ENCODE assay signal across 8 cellular contexts in the genomic region with DNA sequence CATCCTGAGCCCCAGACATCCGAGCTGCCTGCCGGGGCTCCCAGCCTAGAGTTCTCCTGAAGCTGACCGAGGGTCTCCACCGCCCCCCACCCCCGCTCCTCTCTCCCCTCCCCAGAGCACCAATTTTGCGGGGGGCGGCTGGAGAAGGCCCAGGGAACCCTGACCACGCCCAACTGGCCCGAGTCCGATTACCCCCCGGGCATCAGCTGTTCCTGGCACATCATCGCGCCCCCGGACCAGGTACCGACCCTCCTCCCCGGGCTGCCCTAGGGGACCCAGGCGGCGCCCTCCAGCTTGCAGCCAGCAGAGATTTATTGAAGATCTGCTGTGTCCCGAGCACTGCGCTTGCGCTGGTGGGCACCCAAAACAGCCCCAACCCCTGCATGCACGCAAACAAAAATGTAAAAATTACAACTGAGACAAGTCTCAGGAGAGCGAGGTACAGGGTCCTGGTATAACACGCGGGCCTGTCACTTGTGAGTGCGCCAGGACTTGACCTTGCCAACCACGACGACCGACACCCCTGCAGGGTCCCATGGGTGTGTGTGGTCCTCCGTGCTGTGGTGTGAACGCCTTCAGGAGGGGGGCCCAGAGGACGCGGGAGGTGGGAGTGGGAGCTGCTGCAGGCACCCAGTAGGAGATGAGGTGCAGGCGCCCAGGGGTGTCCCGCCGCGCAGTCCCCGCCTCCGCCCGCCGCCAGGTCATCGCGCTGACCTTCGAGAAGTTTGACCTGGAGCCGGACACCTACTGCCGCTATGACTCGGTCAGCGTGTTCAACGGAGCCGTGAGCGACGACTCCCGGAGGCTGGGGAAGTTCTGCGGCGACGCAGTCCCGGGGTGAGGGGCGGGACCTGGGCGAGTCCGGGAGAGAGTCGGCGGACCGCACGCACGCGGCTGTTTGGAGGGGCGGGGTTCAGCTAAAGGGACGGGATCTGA. TPM values are rescaled to one million over a fixed set of nuclear protein-coding genes. Genes with fewer than 3 reads are reported as not detected.
DNase-seq lines count a peak whose midpoint lies in the region; ATAC-seq, FAIRE-seq and TF ChIP-seq lines count a peak whose summit lies in the region.

No MANE protein-coding gene starts in this region.

- H3K36me3 ChIP-seq in K562 (ENCODE audit: control insufficient read depth, insufficient read depth, low read length) (no peaks in the 10 kb centered on the region), stomach (no peaks in the 10 kb centered on the region)

- TF ChIP-seq CTCF in CD14-positive monocyte (IDR thresholded peaks at IDR 0.05) = no peak
- TF ChIP-seq CTCF in K562 (IDR thresholded peaks at IDR 0.05 in 2 of 3, conservative IDR thresholded peaks at IDR 0.05 in 1 of 3; ENCODE audit: insufficient read depth in 2 of 3, low read depth in 1 of 3, low read length in 3 of 3) = 0 out of 6 replicates have a peak, but pooled peaks of 1 of the 3 experiments have one; percentile 18
- no peak for TF ChIP-seq CTCF in stomach (IDR thresholded peaks at IDR 0.05)
- no peak for TF ChIP-seq CTCF in GM13977 (IDR thresholded peaks at IDR 0.05; ENCODE audit: extremely low read depth, insufficient read depth, missing control alignments)

- in situ Hi-C loops in K562 (cut with MboI) = no loop called here
- in situ Hi-C loops in GM13977 (cut with MboI; ENCODE audit: low pct_unique_long_range_greater_than_20kb, low sequenced_read_pairs, unreplicated experiment) = no loop called here

- TF ChIP-seq POLR2A in K562 (conservative IDR thresholded peaks at IDR 0.05) = no peak
- TF ChIP-seq POLR2A in stomach (IDR thresholded peaks at IDR 0.05) = no peak

- intact Hi-C loops in CD14-positive monocyte (cut with micrococcal nuclease) (loop anchor here in 1 of 2 donors (2.0 kb wide), 1 partner anchor 86 kb away; no protein-coding TSS in a partner anchor), K562 (cut with micrococcal nuclease) (loop anchor here (2.0 kb wide), 2 partner anchors 68 to 88 kb away; partner anchors contain the start of gene GNB2), stomach (cut with DNase I; ENCODE audit: low total_unique reads) (no loop called here)

- BruUV-seq in K562 (replicated peaks; lab: Mats Ljungman, UMichigan) = TSS peak; percentile 47

- no peaks in the 10 kb centered on the region for H4K20me1 ChIP-seq in K562 (replicated peaks; ENCODE audit: control insufficient read depth, insufficient read depth, low read length)

- CTCF ChIA-PET in K562 (lab: Yijun Ruan, JAX; ENCODE audit: low intra/inter-chr PET ratio) = interaction anchor here (0.5 to 1.0 kb wide), 5 partner anchors 46 to 245 kb away, joined by 3 to 8 read pairs (median 3); no protein-coding TSS in a partner anchor

- peaks cover 0 to 5% (median 0%) of the 10 kb centered on the region in 7 donors for H3K9me3 Mint-ChIP-seq in CD14-positive monocyte

- POLR2A ChIA-PET in K562 (lab: Yijun Ruan, JAX) = interaction anchor here (0.6 to 1.6 kb wide), 4 partner anchors 19 to 154 kb away, joined by 3 to 8 read pairs (median 3); partner anchors contain the start of genes FBXO24 and LRCH4

- FAIRE-seq in K562 (lab: Jason Lieb, UNC) = peak; percentile 67

- peak overlapping the region; percentile 89 for H3K4me2 ChIP-seq in K562 (ENCODE audit: insufficient read depth, low read length)

- peak overlapping the region in 4 of 7 donors; percentile 15 to 80 (median 40) for H3K27ac Mint-ChIP-seq in CD14-positive monocyte

- H3K9ac ChIP-seq in K562 (ENCODE audit: insufficient read depth in 1 of 2, low read depth in 2 of 2, low read length in 2 of 2) = peak overlapping the region; percentile 42 to 90; a peak in 3 of 4 replicates

- peaks cover 5% of the 10 kb centered on the region; the same call in 1 of the 3 replicates for H3K79me2 ChIP-seq in K562 (ENCODE audit: control insufficient read depth, insufficient read depth, low read length)

- no peak for TF ChIP-seq RAD21 in K562 (CRISPR knock-in tag; conservative IDR thresholded peaks at IDR 0.05 in 1 of 2, IDR thresholded peaks at IDR 0.05 in 1 of 2)

- peak; percentile 41 for ATAC-seq in K562
- no peak for ATAC-seq in HG03521 (IDR thresholded peaks at IDR 0.05; ENCODE audit: unreplicated experiment)
- ATAC-seq in GM21367 (IDR thresholded peaks at IDR 0.05; ENCODE audit: unreplicated experiment) = no peak

- DNase-seq in CD14-positive monocyte (ENCODE audit: low spot score) (peak; percentile 69), NCI-H69 (lab: John Stamatoyannopoulos, UW) (peak; percentile 34), K562 (ENCODE audit: extremely low read depth in 1 of 4, low spot score in 3 of 4) (peak; percentile 72 to 82 (median 75)), left kidney (ENCODE audit: low read depth, low spot score) (peak; percentile 65), stomach (peak; percentile 68), GM13977 (ENCODE audit: low spot score) (no peak)

- no peak for TF ChIP-seq EP300 in K562 (IDR thresholded peaks at IDR 0.05; ENCODE audit: low read length)
- no peak for TF ChIP-seq EP300 in stomach (IDR thresholded peaks at IDR 0.05)

- 15% methylated on average over 59 of the region's 68 CpGs for WGBS in K562 (ENCODE audit: insufficient coverage, low coverage, missing lambda C conversion rate)
- 5 to 23% (median 12%) methylated on average over 24 to 68 of the region's 68 CpGs for WGBS in stomach, 5 donors

- H3K4me1 Mint-ChIP-seq in CD14-positive monocyte = peaks cover 21% of the 10 kb centered on the region

- peak overlapping the region; percentile 77 to 87 for H3K4me3 Mint-ChIP-seq in CD14-positive monocyte

- peak overlapping the region; percentile 86 for H2AFZ ChIP-seq in K562 (ENCODE audit: low read depth, low read length)

- H3K36me3 Mint-ChIP-seq in CD14-positive monocyte = peaks cover 0 to 4% of the 10 kb centered on the region in 2 donors

- H3K27ac ChIP-seq in K562 (ENCODE audit: extremely low read depth, low read depth, low read length) (peak overlapping the region; percentile 48; the same call in 2 of the 3 replicates), stomach (peak overlapping the region; percentile 71 to 89 (median 83))

- no peaks in the 10 kb centered on the region for H3K9me3 ChIP-seq in K562 (replicated peaks; ENCODE audit: control insufficient read depth, insufficient read depth, low read depth, low read length)
- H3K9me3 ChIP-seq in stomach = no peaks in the 10 kb centered on the region

- H3K9me1 ChIP-seq in K562 (ENCODE audit: control insufficient read depth, insufficient read depth, low read length) = peaks cover 5% of the 10 kb centered on the region

- peaks cover 35 to 59% of the 10 kb centered on the region in 2 experiments for H3K4me1 ChIP-seq in K562 (replicated peaks in 1 of 2; ENCODE audit: control insufficient read depth in 2 of 2, insufficient read depth in 2 of 2, low read length in 2 of 2)
- H3K4me1 ChIP-seq in stomach = peaks cover 23 to 42% (median 36%) of the 10 kb centered on the region in 4 donors

- H3K27me3 Mint-ChIP-seq in CD14-positive monocyte (ENCODE audit: low read depth in 3 of 3) = peaks cover 17 to 45% (median 44%) of the 10 kb centered on the region in 3 donors

- peak overlapping the region; percentile 58 for H3K4me3 ChIP-seq in K562
- peak overlapping the region; percentile 61 to 86 (median 76) for H3K4me3 ChIP-seq in stomach

- H3K27me3 ChIP-seq in K562 (ENCODE audit: control insufficient read depth in 2 of 2, insufficient read depth in 2 of 2, low read length in 2 of 2) = no peaks in the 10 kb centered on the region
- H3K27me3 ChIP-seq in stomach = peaks cover 0 to 3% (median 0%) of the 10 kb centered on the region in 3 donors

RNA-seq across cellular contexts. Expression of gene PCOLCE, which starts 3.1 kb away (rescaled TPM):
- under 1 TPM; 0.18 to 0.58 TPM for polyA plus RNA-seq in CD14-positive monocyte
- total RNA-seq in K562 (2011; cell fraction: chromatin; rRNA removed; ENCODE audit: low replicate concordance) = 11.5 and 28.7 TPM in 2 replicates
- total RNA-seq in K562 (2011; cell fraction: nucleolus; rRNA removed) = 29.5 and 34.2 TPM in 2 replicates
- total RNA-seq in K562 (2011; cell fraction: nucleoplasm; rRNA removed) = 23.0 and 24.9 TPM in 2 replicates
- 13.5 and 14.1 TPM in 2 replicates for total RNA-seq in K562 (2014; rRNA removed)
- total RNA-seq in K562 (2014; rRNA removed; fragmentation: Illumina TruSeq; extraction: Trizol) = 3.8 and 4.5 TPM in 2 replicates
- 8.9 and 10.0 TPM in 2 replicates for total RNA-seq in K562 (2015; rRNA removed; fragmentation: Illumina TruSeq; extraction: Trizol)
- total RNA-seq in K562 (2021) = 32.4 and 33.9 TPM in 2 replicates
- polyA plus RNA-seq in K562 (2011; rRNA removed) = 5.0 and 11.8 TPM in 2 replicates
- 9.0 and 11.0 TPM in 2 replicates for polyA plus RNA-seq in K562 (2011; cell fraction: cytosol; rRNA removed)
- 59.3 and 94.1 TPM in 2 replicates for polyA plus RNA-seq in K562 (2011; cell fraction: nucleus; rRNA removed)
- polyA plus RNA-seq in K562 (2012) = 21.8 and 34.6 TPM in 2 replicates
- polyA plus RNA-seq in K562 (2014; fragmentation: Illumina TruSeq; extraction: Trizol) = 30.4 and 31.8 TPM in 2 replicates
- polyA plus RNA-seq in K562 (2014; fragmentation: Nextera tagmentation; extraction: Ambion mirVana) = 1 to 10 TPM; 5.2 to 5.4 TPM
- 28.0 and 28.6 TPM in 2 replicates for polyA plus RNA-seq in K562 (2014; rRNA removed)
- polyA minus RNA-seq in K562 (2011; rRNA and poly(A)+ RNA removed) = 1.6 and 2.0 TPM in 2 replicates
- 5.7 and 10.1 TPM in 2 replicates for polyA minus RNA-seq in K562 (2011; cell fraction: cytosol; rRNA and poly(A)+ RNA removed)
- 7.3 and 10.7 TPM in 2 replicates for polyA minus RNA-seq in K562 (2011; cell fraction: nucleus; rRNA and poly(A)+ RNA removed)
- total RNA-seq in stomach = 100 to 1,000 TPM in 1 of 5 donors, 10 to 100 TPM in 4; 15.8 to 129 (median 37.8) TPM
- polyA plus RNA-seq in stomach = 10 to 100 TPM; 15.6 to 25.0 (median 18.6) TPM

RNA-seq across cellular contexts. Expression of gene MOSPD3, which starts 7.1 kb away (rescaled TPM):
- polyA plus RNA-seq in CD14-positive monocyte (10 to 100 TPM; 12.7 to 13.3 TPM), K562 (2011; rRNA removed) (9.1 and 18.6 TPM in 2 replicates), K562 (2014; fragmentation: Illumina TruSeq; extraction: Trizol) (15.3 and 27.4 TPM in 2 replicates), K562 (2014; fragmentation: Nextera tagmentation; extraction: Ambion mirVana) (1 to 10 TPM; 1.4 to 2.6 TPM), K562 (2014; rRNA removed) (14.1 and 15.0 TPM in 2 replicates), stomach (10 to 100 TPM; 20.4 to 30.7 (median 29.1) TPM)
- total RNA-seq in K562 (2011; cell fraction: chromatin; rRNA removed; ENCODE audit: low replicate concordance) = 7.4 and 17.6 TPM in 2 replicates
- 17.5 and 20.3 TPM in 2 replicates for total RNA-seq in K562 (2011; cell fraction: nucleolus; rRNA removed)
- 13.9 and 15.0 TPM in 2 replicates for total RNA-seq in K562 (2011; cell fraction: nucleoplasm; rRNA removed)
- total RNA-seq in K562 (2014; rRNA removed) (7.3 and 18.3 TPM in 2 replicates), K562 (2014; rRNA removed; fragmentation: Illumina TruSeq; extraction: Trizol) (3.4 and 4.3 TPM in 2 replicates), K562 (2015; rRNA removed; fragmentation: Illumina TruSeq; extraction: Trizol) (5.8 and 6.9 TPM in 2 replicates), K562 (2021) (29.0 and 32.1 TPM in 2 replicates), stomach (10 to 100 TPM in 2 of 5 donors, 1 to 10 TPM in 2, not detected in 1; 4.0 to 21.1 (median 9.8) TPM)
- polyA plus RNA-seq in K562 (2011; cell fraction: cytosol; rRNA removed) = 8.8 and 23.5 TPM in 2 replicates
- polyA plus RNA-seq in K562 (2011; cell fraction: nucleus; rRNA removed) = 23.6 and 37.0 TPM in 2 replicates
- polyA plus RNA-seq in K562 (2012) = 26.6 and 27.6 TPM in 2 replicates
- 2.5 and 3.4 TPM in 2 replicates for polyA minus RNA-seq in K562 (2011; rRNA and poly(A)+ RNA removed)
- 5.8 and 6.3 TPM in 2 replicates for polyA minus RNA-seq in K562 (2011; cell fraction: cytosol; rRNA and poly(A)+ RNA removed)
- 8.1 and 8.6 TPM in 2 replicates for polyA minus RNA-seq in K562 (2011; cell fraction: nucleus; rRNA and poly(A)+ RNA removed)

RNA-seq across cellular contexts. Expression of gene FBXO24, which starts 19.1 kb away (rescaled TPM):
- polyA plus RNA-seq in CD14-positive monocyte = under 1 TPM; 0.42 to 0.69 TPM
- 1.5 and 2.7 TPM in 2 replicates for total RNA-seq in K562 (2011; cell fraction: chromatin; rRNA removed; ENCODE audit: low replicate concordance)
- total RNA-seq in K562 (2011; cell fraction: nucleolus; rRNA removed) = 1.6 and 2.0 TPM in 2 replicates
- total RNA-seq in K562 (2011; cell fraction: nucleoplasm; rRNA removed) = 1.1 and 2.1 TPM in 2 replicates
- 0.50 and 1.4 TPM in 2 replicates for total RNA-seq in K562 (2014; rRNA removed)
- total RNA-seq in K562 (2014; rRNA removed; fragmentation: Illumina TruSeq; extraction: Trizol) = 0.10 and 0.33 TPM in 2 replicates
- 0.49 and 0.51 TPM in 2 replicates for total RNA-seq in K562 (2015; rRNA removed; fragmentation: Illumina TruSeq; extraction: Trizol)
- 0.94 and 0.95 TPM in 2 replicates for total RNA-seq in K562 (2021)
- polyA plus RNA-seq in K562 (2011; rRNA removed) = 0.50 and 0.57 TPM in 2 replicates
- 0.86 and 1.00 TPM in 2 replicates for polyA plus RNA-seq in K562 (2011; cell fraction: cytosol; rRNA removed)
- 2.1 and 3.5 TPM in 2 replicates for polyA plus RNA-seq in K562 (2011; cell fraction: nucleus; rRNA removed)
- polyA plus RNA-seq in K562 (2012) = 0.52 and 1.0 TPM in 2 replicates
- 0.42 and 0.80 TPM in 2 replicates for polyA plus RNA-seq in K562 (2014; fragmentation: Illumina TruSeq; extraction: Trizol)
- under 1 TPM; 0.17 to 0.27 TPM for polyA plus RNA-seq in K562 (2014; fragmentation: Nextera tagmentation; extraction: Ambion mirVana)
- 0.73 and 1.3 TPM in 2 replicates for polyA plus RNA-seq in K562 (2014; rRNA removed)
- 0.51 and 0.84 TPM in 2 replicates for polyA minus RNA-seq in K562 (2011; rRNA and poly(A)+ RNA removed)
- polyA minus RNA-seq in K562 (2011; cell fraction: cytosol; rRNA and poly(A)+ RNA removed) = 0.67 TPM in 1 of 2 replicates, not detected in the other
- polyA minus RNA-seq in K562 (2011; cell fraction: nucleus; rRNA and poly(A)+ RNA removed) = 0.67 and 0.78 TPM in 2 replicates
- under 1 TPM in 3 of 5 donors, not detected in 2; 0.37 to 0.45 (median 0.43) TPM for total RNA-seq in stomach
- polyA plus RNA-seq in stomach = under 1 TPM in 2 of 3 donors, not detected in 1; 0.44 to 0.88 TPM

RNA-seq across cellular contexts. Expression of gene LRCH4, which starts 19.3 kb away (rescaled TPM):
- 100 to 1,000 TPM; 132 to 134 TPM for polyA plus RNA-seq in CD14-positive monocyte
- total RNA-seq in K562 (2011; cell fraction: chromatin; rRNA removed; ENCODE audit: low replicate concordance) = 117 and 377 TPM in 2 replicates
- total RNA-seq in K562 (2011; cell fraction: nucleolus; rRNA removed) = 224 and 228 TPM in 2 replicates
- 133 and 136 TPM in 2 replicates for total RNA-seq in K562 (2011; cell fraction: nucleoplasm; rRNA removed)
- total RNA-seq in K562 (2014; rRNA removed) = 15.0 and 33.7 TPM in 2 replicates
- total RNA-seq in K562 (2014; rRNA removed; fragmentation: Illumina TruSeq; extraction: Trizol) = 3.3 and 6.0 TPM in 2 replicates
- 15.0 and 17.2 TPM in 2 replicates for total RNA-seq in K562 (2015; rRNA removed; fragmentation: Illumina TruSeq; extraction: Trizol)
- 56.0 and 63.3 TPM in 2 replicates for total RNA-seq in K562 (2021)
- polyA plus RNA-seq in K562 (2011; rRNA removed) = 9.0 and 22.2 TPM in 2 replicates
- 8.5 and 16.9 TPM in 2 replicates for polyA plus RNA-seq in K562 (2011; cell fraction: cytosol; rRNA removed)
- polyA plus RNA-seq in K562 (2011; cell fraction: nucleus; rRNA removed) = 184 and 234 TPM in 2 replicates
- 28.5 and 77.6 TPM in 2 replicates for polyA plus RNA-seq in K562 (2012)
- 15.7 and 28.6 TPM in 2 replicates for polyA plus RNA-seq in K562 (2014; fragmentation: Illumina TruSeq; extraction: Trizol)
- under 1 TPM; 0.06 to 0.25 TPM for polyA plus RNA-seq in K562 (2014; fragmentation: Nextera tagmentation; extraction: Ambion mirVana)
- 41.0 and 53.0 TPM in 2 replicates for polyA plus RNA-seq in K562 (2014; rRNA removed)
- 7.4 and 7.6 TPM in 2 replicates for polyA minus RNA-seq in K562 (2011; rRNA and poly(A)+ RNA removed)
- 25.4 and 28.8 TPM in 2 replicates for polyA minus RNA-seq in K562 (2011; cell fraction: cytosol; rRNA and poly(A)+ RNA removed)
- 61.5 and 71.8 TPM in 2 replicates for polyA minus RNA-seq in K562 (2011; cell fraction: nucleus; rRNA and poly(A)+ RNA removed)
- 100 to 1,000 TPM in 3 of 5 donors, 10 to 100 TPM in 2; 23.7 to 263 (median 154) TPM for total RNA-seq in stomach
- polyA plus RNA-seq in stomach = 10 to 100 TPM; 23.5 to 39.5 (median 26.0) TPM

RNA-seq across cellular contexts. Expression of gene SAP25, which starts 31.5 kb away (rescaled TPM):
- not detected for polyA plus RNA-seq in CD14-positive monocyte
- 7.1 and 11.6 TPM in 2 replicates for total RNA-seq in K562 (2011; cell fraction: chromatin; rRNA removed; ENCODE audit: low replicate concordance)
- total RNA-seq in K562 (2011; cell fraction: nucleolus; rRNA removed) = 13.0 and 18.8 TPM in 2 replicates
- 5.2 and 5.7 TPM in 2 replicates for total RNA-seq in K562 (2011; cell fraction: nucleoplasm; rRNA removed)
- total RNA-seq in K562 (2014; rRNA removed) = 1.3 and 1.8 TPM in 2 replicates
- 0.48 TPM in 1 of 2 replicates, not detected in the other for total RNA-seq in K562 (2014; rRNA removed; fragmentation: Illumina TruSeq; extraction: Trizol)
- total RNA-seq in K562 (2015; rRNA removed; fragmentation: Illumina TruSeq; extraction: Trizol) = 1.1 TPM in 2 replicates
- total RNA-seq in K562 (2021) = 3.2 and 5.3 TPM in 2 replicates
- polyA plus RNA-seq in K562 (2011; rRNA removed) = 0.42 and 2.1 TPM in 2 replicates
- 0.96 and 3.5 TPM in 2 replicates for polyA plus RNA-seq in K562 (2011; cell fraction: cytosol; rRNA removed)
- 11.2 and 27.2 TPM in 2 replicates for polyA plus RNA-seq in K562 (2011; cell fraction: nucleus; rRNA removed)
- 4.8 and 12.8 TPM in 2 replicates for polyA plus RNA-seq in K562 (2012)
- polyA plus RNA-seq in K562 (2014; fragmentation: Illumina TruSeq; extraction: Trizol) = 0.48 and 2.8 TPM in 2 replicates
- under 1 TPM; 0.13 to 0.14 TPM for polyA plus RNA-seq in K562 (2014; fragmentation: Nextera tagmentation; extraction: Ambion mirVana)
- polyA plus RNA-seq in K562 (2014; rRNA removed) = 4.2 and 8.1 TPM in 2 replicates
- not detected in 2 replicates for polyA minus RNA-seq in K562 (2011; rRNA and poly(A)+ RNA removed)
- polyA minus RNA-seq in K562 (2011; cell fraction: cytosol; rRNA and poly(A)+ RNA removed) = not detected in 2 replicates
- polyA minus RNA-seq in K562 (2011; cell fraction: nucleus; rRNA and poly(A)+ RNA removed) = 2.0 and 3.4 TPM in 2 replicates
- total RNA-seq in stomach = 1 to 10 TPM in 1 of 5 donors, under 1 TPM in 1, not detected in 3; 0.92 to 1.8 TPM
- 1 to 10 TPM; 1.4 to 4.7 (median 2.3) TPM for polyA plus RNA-seq in stomach
